In the genomic region with DNA sequence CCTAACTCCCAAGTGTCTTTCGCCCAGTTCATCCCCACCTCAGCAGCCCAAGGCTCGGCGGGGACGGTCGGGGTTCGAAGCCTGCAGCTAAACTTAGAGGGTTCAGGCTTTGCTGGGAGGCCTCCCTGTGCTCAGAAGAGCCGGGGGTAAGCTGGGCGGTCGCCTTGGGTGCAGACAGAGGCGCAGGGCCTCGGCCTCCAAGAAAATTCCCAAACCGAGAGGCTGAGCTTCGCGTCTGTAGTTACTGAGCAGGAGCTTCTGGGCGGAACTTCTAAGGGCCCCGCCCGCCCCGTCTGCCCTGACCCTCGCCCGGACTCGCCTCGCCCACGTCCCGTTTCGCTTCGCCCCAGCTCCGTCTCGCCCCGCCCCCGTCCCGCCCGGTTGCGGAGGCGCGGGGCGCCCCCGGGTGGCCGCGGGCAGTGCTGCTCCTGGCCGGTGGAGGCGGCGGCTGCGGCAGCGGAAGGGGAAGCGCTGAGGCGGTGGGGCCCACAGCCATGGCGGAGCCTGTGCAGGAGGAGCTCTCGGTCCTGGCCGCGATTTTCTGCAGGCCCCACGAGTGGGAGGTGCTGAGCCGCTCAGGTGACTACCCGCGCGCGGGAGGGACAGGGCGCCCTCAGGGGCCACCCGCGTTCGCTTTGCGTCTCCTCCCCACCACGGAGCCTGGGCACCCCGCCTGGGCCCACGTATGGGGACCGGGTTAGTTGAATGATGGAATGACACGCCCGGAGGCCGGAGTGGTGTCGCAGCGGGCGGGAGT, we compare ENCODE assay signal across 1 cellular context.
TF ChIP-seq lines count a peak whose summit lies in the region.

A gene with protein sequence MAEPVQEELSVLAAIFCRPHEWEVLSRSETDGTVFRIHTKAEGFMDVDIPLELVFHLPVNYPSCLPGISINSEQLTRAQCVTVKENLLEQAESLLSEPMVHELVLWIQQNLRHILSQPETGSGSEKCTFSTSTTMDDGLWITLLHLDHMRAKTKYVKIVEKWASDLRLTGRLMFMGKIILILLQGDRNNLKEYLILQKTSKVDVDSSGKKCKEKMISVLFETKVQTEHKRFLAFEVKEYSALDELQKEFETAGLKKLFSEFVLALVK (plus strand): TSS at position 474 of the 757 bp plus-strand sequence. CDS start 21 bp downstream, at position 495.

TF ChIP-seq in K562, 482 proteins besides CTCF, POLR2A, EP300 and RAD21 (continued from another document and continues in another):
- TF ChIP-seq, protein P1, sequence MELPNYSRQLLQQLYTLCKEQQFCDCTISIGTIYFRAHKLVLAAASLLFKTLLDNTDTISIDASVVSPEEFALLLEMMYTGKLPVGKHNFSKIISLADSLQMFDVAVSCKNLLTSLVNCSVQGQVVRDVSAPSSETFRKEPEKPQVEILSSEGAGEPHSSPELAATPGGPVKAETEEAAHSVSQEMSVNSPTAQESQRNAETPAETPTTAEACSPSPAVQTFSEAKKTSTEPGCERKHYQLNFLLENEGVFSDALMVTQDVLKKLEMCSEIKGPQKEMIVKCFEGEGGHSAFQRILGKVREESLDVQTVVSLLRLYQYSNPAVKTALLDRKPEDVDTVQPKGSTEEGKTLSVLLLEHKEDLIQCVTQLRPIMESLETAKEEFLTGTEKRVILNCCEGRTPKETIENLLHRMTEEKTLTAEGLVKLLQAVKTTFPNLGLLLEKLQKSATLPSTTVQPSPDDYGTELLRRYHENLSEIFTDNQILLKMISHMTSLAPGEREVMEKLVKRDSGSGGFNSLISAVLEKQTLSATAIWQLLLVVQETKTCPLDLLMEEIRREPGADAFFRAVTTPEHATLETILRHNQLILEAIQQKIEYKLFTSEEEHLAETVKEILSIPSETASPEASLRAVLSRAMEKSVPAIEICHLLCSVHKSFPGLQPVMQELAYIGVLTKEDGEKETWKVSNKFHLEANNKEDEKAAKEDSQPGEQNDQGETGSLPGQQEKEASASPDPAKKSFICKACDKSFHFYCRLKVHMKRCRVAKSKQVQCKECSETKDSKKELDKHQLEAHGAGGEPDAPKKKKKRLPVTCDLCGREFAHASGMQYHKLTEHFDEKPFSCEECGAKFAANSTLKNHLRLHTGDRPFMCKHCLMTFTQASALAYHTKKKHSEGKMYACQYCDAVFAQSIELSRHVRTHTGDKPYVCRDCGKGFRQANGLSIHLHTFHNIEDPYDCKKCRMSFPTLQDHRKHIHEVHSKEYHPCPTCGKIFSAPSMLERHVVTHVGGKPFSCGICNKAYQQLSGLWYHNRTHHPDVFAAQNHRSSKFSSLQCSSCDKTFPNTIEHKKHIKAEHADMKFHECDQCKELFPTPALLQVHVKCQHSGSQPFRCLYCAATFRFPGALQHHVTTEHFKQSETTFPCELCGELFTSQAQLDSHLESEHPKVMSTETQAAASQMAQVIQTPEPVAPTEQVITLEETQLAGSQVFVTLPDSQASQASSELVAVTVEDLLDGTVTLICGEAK (IDR thresholded peaks at IDR 0.05) = no peak; the same call in 1 of the 2 replicates
- TF ChIP-seq, protein P1 (CRISPR knock-in tag; IDR thresholded peaks at IDR 0.05) = peak; percentile 39
- TF ChIP-seq FOS (IDR thresholded peaks at IDR 0.05; ENCODE audit: extremely low read depth, insufficient read length) (no peak), SLC30A9 (CRISPR knock-in tag; IDR thresholded peaks at IDR 0.05) (no peak), CBFA2T2 (conservative IDR thresholded peaks at IDR 0.05) (no peak), SAFB (IDR thresholded peaks at IDR 0.05; ENCODE audit: borderline replicate concordance, low read depth, low read length) (peak; percentile 88), MYBL2 (IDR thresholded peaks at IDR 0.05; ENCODE audit: low read depth) (no peak), MYBL2 (CRISPR knock-in tag; IDR thresholded peaks at IDR 0.05; ENCODE audit: borderline replicate concordance) (no peak), C11orf30 (IDR thresholded peaks at IDR 0.05; ENCODE audit: low read depth) (peak; percentile 27; the same call in 1 of the 2 replicates), ZNF143 (CRISPR knock-in tag; IDR thresholded peaks at IDR 0.05) (peak; percentile 33; the same call in 1 of the 2 replicates), NR2C2 (CRISPR knock-in tag; IDR thresholded peaks at IDR 0.05) (no peak), NR2C2 (tag; IDR thresholded peaks at IDR 0.05) (peak; percentile 72; the same call in 1 of the 2 replicates), POLR2G (IDR thresholded peaks at IDR 0.05; ENCODE audit: low read depth, low read length) (peak; percentile 95), ETV1 (tag; conservative IDR thresholded peaks at IDR 0.05; ENCODE audit: low read depth) (peak; percentile 52; the same call in 1 of the 2 replicates), ZFX (CRISPR knock-in tag; IDR thresholded peaks at IDR 0.05) (peak; percentile 97), KDM4B (IDR thresholded peaks at IDR 0.05; ENCODE audit: borderline replicate concordance in 2 of 2, low read depth in 1 of 2) (no peak), MYC (IDR thresholded peaks at IDR 0.05; ENCODE audit: low read depth, low read length) (peak; percentile 43; the same call in 1 of the 2 replicates), MYC (CRISPR knock-in tag; IDR thresholded peaks at IDR 0.05; ENCODE audit: borderline replicate concordance, low read depth) (no peak), TAF1 (IDR thresholded peaks at IDR 0.05; ENCODE audit: control insufficient read depth, extremely low read depth, insufficient read depth, low read length, severe bottlenecking) (peak; percentile 72), HDAC1 (IDR thresholded peaks at IDR 0.05) (peak in 1 of 2 experiments; percentile 78; a peak in 1 of 4 replicates), STAG1 (CRISPR knock-in tag; IDR thresholded peaks at IDR 0.05; ENCODE audit: borderline replicate concordance) (peak; percentile 38; the same call in 1 of the 2 replicates)
- TF ChIP-seq, protein P2, sequence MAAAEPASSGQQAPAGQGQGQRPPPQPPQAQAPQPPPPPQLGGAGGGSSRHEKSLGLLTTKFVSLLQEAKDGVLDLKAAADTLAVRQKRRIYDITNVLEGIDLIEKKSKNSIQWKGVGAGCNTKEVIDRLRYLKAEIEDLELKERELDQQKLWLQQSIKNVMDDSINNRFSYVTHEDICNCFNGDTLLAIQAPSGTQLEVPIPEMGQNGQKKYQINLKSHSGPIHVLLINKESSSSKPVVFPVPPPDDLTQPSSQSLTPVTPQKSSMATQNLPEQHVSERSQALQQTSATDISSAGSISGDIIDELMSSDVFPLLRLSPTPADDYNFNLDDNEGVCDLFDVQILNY (CRISPR knock-in tag; IDR thresholded peaks at IDR 0.05) = peak; percentile 61; the same call in 1 of the 2 replicates
- TF ChIP-seq, protein P3, sequence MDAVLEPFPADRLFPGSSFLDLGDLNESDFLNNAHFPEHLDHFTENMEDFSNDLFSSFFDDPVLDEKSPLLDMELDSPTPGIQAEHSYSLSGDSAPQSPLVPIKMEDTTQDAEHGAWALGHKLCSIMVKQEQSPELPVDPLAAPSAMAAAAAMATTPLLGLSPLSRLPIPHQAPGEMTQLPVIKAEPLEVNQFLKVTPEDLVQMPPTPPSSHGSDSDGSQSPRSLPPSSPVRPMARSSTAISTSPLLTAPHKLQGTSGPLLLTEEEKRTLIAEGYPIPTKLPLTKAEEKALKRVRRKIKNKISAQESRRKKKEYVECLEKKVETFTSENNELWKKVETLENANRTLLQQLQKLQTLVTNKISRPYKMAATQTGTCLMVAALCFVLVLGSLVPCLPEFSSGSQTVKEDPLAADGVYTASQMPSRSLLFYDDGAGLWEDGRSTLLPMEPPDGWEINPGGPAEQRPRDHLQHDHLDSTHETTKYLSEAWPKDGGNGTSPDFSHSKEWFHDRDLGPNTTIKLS (IDR thresholded peaks at IDR 0.05; ENCODE audit: borderline replicate concordance, low read depth) = no peak
- TF ChIP-seq, protein P4, sequence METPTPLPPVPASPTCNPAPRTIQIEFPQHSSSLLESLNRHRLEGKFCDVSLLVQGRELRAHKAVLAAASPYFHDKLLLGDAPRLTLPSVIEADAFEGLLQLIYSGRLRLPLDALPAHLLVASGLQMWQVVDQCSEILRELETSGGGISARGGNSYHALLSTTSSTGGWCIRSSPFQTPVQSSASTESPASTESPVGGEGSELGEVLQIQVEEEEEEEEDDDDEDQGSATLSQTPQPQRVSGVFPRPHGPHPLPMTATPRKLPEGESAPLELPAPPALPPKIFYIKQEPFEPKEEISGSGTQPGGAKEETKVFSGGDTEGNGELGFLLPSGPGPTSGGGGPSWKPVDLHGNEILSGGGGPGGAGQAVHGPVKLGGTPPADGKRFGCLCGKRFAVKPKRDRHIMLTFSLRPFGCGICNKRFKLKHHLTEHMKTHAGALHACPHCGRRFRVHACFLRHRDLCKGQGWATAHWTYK (CRISPR knock-in tag; IDR thresholded peaks at IDR 0.05) = peak; percentile 22; the same call in 1 of the 2 replicates
- TF ChIP-seq, protein P5, sequence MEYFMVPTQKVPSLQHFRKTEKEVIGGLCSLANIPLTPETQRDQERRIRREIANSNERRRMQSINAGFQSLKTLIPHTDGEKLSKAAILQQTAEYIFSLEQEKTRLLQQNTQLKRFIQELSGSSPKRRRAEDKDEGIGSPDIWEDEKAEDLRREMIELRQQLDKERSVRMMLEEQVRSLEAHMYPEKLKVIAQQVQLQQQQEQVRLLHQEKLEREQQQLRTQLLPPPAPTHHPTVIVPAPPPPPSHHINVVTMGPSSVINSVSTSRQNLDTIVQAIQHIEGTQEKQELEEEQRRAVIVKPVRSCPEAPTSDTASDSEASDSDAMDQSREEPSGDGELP (CRISPR knock-in tag; IDR thresholded peaks at IDR 0.05; ENCODE audit: borderline replicate concordance) = peak; percentile 72
- TF ChIP-seq, protein P6, sequence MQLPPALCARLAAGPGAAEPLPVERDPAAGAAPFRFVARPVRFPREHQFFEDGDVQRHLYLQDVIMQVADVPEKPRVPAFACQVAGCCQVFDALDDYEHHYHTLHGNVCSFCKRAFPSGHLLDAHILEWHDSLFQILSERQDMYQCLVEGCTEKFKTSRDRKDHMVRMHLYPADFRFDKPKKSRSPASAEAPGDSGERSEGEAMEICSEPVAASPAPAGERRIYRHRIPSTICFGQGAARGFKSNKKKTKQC (CRISPR knock-in tag; IDR thresholded peaks at IDR 0.05) = peak; percentile 93
- TF ChIP-seq, protein P7, sequence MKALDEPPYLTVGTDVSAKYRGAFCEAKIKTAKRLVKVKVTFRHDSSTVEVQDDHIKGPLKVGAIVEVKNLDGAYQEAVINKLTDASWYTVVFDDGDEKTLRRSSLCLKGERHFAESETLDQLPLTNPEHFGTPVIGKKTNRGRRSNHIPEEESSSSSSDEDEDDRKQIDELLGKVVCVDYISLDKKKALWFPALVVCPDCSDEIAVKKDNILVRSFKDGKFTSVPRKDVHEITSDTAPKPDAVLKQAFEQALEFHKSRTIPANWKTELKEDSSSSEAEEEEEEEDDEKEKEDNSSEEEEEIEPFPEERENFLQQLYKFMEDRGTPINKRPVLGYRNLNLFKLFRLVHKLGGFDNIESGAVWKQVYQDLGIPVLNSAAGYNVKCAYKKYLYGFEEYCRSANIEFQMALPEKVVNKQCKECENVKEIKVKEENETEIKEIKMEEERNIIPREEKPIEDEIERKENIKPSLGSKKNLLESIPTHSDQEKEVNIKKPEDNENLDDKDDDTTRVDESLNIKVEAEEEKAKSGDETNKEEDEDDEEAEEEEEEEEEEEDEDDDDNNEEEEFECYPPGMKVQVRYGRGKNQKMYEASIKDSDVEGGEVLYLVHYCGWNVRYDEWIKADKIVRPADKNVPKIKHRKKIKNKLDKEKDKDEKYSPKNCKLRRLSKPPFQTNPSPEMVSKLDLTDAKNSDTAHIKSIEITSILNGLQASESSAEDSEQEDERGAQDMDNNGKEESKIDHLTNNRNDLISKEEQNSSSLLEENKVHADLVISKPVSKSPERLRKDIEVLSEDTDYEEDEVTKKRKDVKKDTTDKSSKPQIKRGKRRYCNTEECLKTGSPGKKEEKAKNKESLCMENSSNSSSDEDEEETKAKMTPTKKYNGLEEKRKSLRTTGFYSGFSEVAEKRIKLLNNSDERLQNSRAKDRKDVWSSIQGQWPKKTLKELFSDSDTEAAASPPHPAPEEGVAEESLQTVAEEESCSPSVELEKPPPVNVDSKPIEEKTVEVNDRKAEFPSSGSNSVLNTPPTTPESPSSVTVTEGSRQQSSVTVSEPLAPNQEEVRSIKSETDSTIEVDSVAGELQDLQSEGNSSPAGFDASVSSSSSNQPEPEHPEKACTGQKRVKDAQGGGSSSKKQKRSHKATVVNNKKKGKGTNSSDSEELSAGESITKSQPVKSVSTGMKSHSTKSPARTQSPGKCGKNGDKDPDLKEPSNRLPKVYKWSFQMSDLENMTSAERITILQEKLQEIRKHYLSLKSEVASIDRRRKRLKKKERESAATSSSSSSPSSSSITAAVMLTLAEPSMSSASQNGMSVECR (CRISPR knock-in tag; IDR thresholded peaks at IDR 0.05) = peak; percentile 94
- TF ChIP-seq, protein P8, sequence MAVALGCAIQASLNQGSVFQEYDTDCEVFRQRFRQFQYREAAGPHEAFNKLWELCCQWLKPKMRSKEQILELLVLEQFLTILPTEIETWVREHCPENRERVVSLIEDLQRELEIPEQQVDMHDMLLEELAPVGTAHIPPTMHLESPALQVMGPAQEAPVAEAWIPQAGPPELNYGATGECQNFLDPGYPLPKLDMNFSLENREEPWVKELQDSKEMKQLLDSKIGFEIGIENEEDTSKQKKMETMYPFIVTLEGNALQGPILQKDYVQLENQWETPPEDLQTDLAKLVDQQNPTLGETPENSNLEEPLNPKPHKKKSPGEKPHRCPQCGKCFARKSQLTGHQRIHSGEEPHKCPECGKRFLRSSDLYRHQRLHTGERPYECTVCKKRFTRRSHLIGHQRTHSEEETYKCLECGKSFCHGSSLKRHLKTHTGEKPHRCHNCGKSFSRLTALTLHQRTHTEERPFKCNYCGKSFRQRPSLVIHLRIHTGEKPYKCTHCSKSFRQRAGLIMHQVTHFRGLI (CRISPR knock-in tag; IDR thresholded peaks at IDR 0.05) = no peak
